Comparison of ENCODE assay signal across 8 cellular contexts in the genomic region with DNA sequence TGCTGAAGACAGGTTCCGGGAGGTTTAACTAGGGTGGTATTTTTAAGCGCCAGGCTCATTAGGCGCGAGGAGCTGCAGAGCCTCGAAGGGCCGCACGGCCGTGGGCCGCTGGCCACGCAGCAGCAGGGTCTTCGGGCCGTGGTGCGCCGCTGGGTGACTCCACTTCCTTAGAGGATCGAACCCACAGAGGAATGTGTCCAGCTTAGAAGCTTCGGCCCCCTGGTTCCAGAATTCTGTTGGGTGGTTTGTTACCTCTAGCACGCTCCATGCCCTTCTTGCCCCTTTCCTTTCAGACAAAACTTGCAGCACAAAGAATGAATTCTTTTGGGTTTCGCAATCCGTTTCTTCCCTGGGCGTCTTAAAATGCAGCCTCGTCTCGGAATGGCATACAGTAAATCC. TPM values are rescaled to one million over a fixed set of nuclear protein-coding genes. Genes with fewer than 3 reads are reported as not detected.
DNase-seq lines count a peak whose midpoint lies in the region; ATAC-seq and TF ChIP-seq lines count a peak whose summit lies in the region.

No MANE protein-coding gene starts in this region.

- H3K36me3 ChIP-seq in HUES48 (ENCODE audit: control insufficient read depth, insufficient read depth, low read length): peaks cover 24% of the 10 kb centered on the region
- H3K36me3 ChIP-seq in iPS-18a (ENCODE audit: control insufficient read depth, low read depth, low read length): peaks cover 24% of the 10 kb centered on the region
- peaks cover 21% of the 10 kb centered on the region for H3K36me3 ChIP-seq in skeletal muscle satellite cell (ENCODE audit: insufficient read depth, low read length)

- H3K4me1 ChIP-seq in HUES48 (ENCODE audit: control insufficient read depth, insufficient read depth, low read length): peaks cover 13% of the 10 kb centered on the region
- peaks cover 14% of the 10 kb centered on the region for H3K4me1 ChIP-seq in iPS-18a (ENCODE audit: control insufficient read depth, low read depth, low read length)
- H3K4me1 ChIP-seq in skeletal muscle satellite cell (ENCODE audit: control insufficient read depth, insufficient read depth, low read length): peaks cover 20% of the 10 kb centered on the region

- peak overlapping the region; percentile 99 for H3K4me3 ChIP-seq in HUES48 (ENCODE audit: low read depth, low read length)
- H3K4me3 ChIP-seq in astrocyte of the cerebellum (ENCODE audit: low read depth, low read length): peak overlapping the region; percentile 92
- peak overlapping the region; percentile 94 for H3K4me3 ChIP-seq in iPS-18a (ENCODE audit: low read length)
- peak overlapping the region; percentile 77 for H3K4me3 ChIP-seq in skeletal muscle satellite cell (ENCODE audit: low read length)

- peak overlapping the region; percentile 92 for H3K4me2 ChIP-seq in skeletal muscle satellite cell (ENCODE audit: low read length)

- peak overlapping the region; percentile 94 for H3K9ac ChIP-seq in HUES48 (ENCODE audit: low read depth, low read length)
- peak overlapping the region; percentile 86 for H3K9ac ChIP-seq in iPS-18a (ENCODE audit: low read length)
- peak overlapping the region; percentile 92 for H3K9ac ChIP-seq in skeletal muscle satellite cell (ENCODE audit: low read depth, low read length)

- no peak for TF ChIP-seq CTCF in astrocyte of the cerebellum (IDR thresholded peaks at IDR 0.05; ENCODE audit: low read depth, low read length, missing control alignments)

- H3K27ac ChIP-seq in HUES48 (ENCODE audit: low read depth, low read length): peak overlapping the region; percentile 98
- peak overlapping the region; percentile 96 for H3K27ac ChIP-seq in iPS-18a (ENCODE audit: low read length)

- H3K27me3 ChIP-seq in HUES48 (ENCODE audit: control insufficient read depth, insufficient read depth, low read length): no peaks in the 10 kb centered on the region
- no peaks in the 10 kb centered on the region for H3K27me3 ChIP-seq in iPS-18a (ENCODE audit: control insufficient read depth, insufficient read depth, low read length)
- no peaks in the 10 kb centered on the region for H3K27me3 ChIP-seq in skeletal muscle satellite cell (ENCODE audit: control insufficient read depth, insufficient read depth, low read length)

- H3K9me3 ChIP-seq in HUES48 (ENCODE audit: control insufficient read depth, insufficient read depth, low read length): no peaks in the 10 kb centered on the region
- no peaks in the 10 kb centered on the region for H3K9me3 ChIP-seq in iPS-18a (ENCODE audit: control insufficient read depth, low read depth, low read length)
- H3K9me3 ChIP-seq in skeletal muscle satellite cell (replicated peaks; ENCODE audit: low read length): no peaks in the 10 kb centered on the region

- in situ Hi-C loops in astrocyte of the cerebellum (cut with HindIII; ENCODE audit: low sequenced_read_pairs): loop anchor here (5.0 kb wide), 1 partner anchor 117 kb away; no protein-coding TSS in a partner anchor

- ATAC-seq in HG02623 (IDR thresholded peaks at IDR 0.05; ENCODE audit: unreplicated experiment) (no peak), GM19328 (IDR thresholded peaks at IDR 0.05; ENCODE audit: unreplicated experiment) (no peak), HG03280 (IDR thresholded peaks at IDR 0.05; ENCODE audit: unreplicated experiment) (no peak)

- peak; percentile 14 for DNase-seq in GM04504 (ENCODE audit: low read depth)
- DNase-seq in astrocyte of the cerebellum (ENCODE audit: low read depth): peak; percentile 26

RNA-seq across cellular contexts. Expression of gene PATL1, which starts 0.8 kb away (rescaled TPM):
- total RNA-seq in skeletal muscle satellite cell (2012; rRNA removed): 6.6 and 7.4 TPM in 2 replicates

RNA-seq across cellular contexts. Expression of gene OR10V1, which starts 44.0 kb away (rescaled TPM):
- not detected in 2 replicates for total RNA-seq in skeletal muscle satellite cell (2012; rRNA removed)

RNA-seq across cellular contexts. Expression of gene OSBP, which starts 54.0 kb away (rescaled TPM):
- total RNA-seq in skeletal muscle satellite cell (2012; rRNA removed): 27.1 and 28.0 TPM in 2 replicates
